1 cellular context compared by ENCODE assay signal in the genomic region with DNA sequence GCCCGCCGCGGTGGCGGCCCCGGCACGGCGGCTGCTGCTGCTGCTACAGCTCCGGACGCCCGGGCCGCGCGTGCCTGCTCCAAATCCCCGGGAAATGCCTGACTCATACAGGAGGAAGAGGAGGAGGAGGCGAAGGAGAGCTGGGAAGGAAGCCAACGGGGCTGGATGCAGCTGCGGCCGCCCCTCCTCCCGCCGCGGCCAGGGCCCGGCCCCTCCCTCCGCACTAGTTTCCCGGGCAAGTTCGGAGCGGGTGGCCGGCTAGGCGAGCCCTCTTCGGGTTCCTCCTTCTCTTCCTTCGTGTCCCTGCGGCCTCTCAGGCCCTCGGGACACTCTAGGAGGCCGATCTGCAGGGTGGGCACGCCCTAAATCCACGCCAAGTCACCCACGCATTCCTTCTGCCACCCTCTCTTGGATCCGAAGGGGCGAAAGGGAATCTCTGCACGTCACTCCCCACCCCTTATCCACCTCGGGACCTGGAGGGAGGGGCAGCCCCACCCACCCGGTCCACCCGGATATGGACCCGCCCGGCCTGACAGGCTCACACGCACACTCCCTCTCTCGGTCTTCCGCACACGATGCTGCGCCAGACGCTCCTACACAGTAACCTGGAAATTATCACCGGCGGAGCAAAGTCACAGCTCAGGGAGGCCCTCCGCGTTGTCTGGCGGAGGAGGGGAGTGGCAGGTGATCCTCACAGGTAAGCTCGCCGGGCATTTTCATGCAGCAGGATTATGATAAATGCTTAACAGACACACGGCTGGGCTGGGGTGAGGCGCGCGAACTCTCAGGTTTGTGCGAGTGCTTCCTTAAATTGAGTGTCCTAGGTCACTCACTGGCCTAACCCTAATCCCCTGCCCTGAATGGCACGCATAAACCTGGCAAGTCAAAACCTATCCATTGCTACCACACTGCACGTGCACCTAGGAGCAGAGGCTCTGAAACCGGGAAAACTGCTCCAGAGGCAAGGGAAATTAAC.
A peak's percentile ranks its signal among the peaks of the same experiment; 100 is the strongest.
TF ChIP-seq lines count a peak whose summit lies in the region.

A gene with protein sequence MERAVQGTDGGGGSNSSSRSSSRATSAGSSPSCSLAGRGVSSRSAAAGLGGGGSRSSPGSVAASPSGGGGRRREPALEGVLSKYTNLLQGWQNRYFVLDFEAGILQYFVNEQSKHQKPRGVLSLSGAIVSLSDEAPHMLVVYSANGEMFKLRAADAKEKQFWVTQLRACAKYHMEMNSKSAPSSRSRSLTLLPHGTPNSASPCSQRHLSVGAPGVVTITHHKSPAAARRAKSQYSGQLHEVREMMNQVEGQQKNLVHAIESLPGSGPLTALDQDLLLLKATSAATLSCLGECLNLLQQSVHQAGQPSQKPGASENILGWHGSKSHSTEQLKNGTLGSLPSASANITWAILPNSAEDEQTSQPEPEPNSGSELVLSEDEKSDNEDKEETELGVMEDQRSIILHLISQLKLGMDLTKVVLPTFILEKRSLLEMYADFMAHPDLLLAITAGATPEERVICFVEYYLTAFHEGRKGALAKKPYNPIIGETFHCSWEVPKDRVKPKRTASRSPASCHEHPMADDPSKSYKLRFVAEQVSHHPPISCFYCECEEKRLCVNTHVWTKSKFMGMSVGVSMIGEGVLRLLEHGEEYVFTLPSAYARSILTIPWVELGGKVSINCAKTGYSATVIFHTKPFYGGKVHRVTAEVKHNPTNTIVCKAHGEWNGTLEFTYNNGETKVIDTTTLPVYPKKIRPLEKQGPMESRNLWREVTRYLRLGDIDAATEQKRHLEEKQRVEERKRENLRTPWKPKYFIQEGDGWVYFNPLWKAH (minus strand): TSS at position 57 of the 976 bp plus-strand sequence. CDS start 83 bp downstream, outside the sequence.
A gene (plus strand): TSS at position 545 of the 976 bp plus-strand sequence. CDS start 7,330 bp downstream, outside the sequence.

TF ChIP-seq in HepG2, 621 proteins besides CTCF, POLR2A, EP300 and RAD21 (continued from another document and continues in another):
- TF ChIP-seq, protein P1, sequence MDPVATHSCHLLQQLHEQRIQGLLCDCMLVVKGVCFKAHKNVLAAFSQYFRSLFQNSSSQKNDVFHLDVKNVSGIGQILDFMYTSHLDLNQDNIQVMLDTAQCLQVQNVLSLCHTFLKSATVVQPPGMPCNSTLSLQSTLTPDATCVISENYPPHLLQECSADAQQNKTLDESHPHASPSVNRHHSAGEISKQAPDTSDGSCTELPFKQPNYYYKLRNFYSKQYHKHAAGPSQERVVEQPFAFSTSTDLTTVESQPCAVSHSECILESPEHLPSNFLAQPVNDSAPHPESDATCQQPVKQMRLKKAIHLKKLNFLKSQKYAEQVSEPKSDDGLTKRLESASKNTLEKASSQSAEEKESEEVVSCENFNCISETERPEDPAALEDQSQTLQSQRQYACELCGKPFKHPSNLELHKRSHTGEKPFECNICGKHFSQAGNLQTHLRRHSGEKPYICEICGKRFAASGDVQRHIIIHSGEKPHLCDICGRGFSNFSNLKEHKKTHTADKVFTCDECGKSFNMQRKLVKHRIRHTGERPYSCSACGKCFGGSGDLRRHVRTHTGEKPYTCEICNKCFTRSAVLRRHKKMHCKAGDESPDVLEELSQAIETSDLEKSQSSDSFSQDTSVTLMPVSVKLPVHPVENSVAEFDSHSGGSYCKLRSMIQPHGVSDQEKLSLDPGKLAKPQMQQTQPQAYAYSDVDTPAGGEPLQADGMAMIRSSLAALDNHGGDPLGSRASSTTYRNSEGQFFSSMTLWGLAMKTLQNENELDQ (CRISPR knock-in tag; IDR thresholded peaks at IDR 0.05; ENCODE audit: borderline replicate concordance) = no peak
- no peak for TF ChIP-seq ZNF841 (CRISPR knock-in tag; IDR thresholded peaks at IDR 0.05; ENCODE audit: borderline replicate concordance)
- TF ChIP-seq ZNF30 (CRISPR knock-in tag; IDR thresholded peaks at IDR 0.05) = no peak
- TF ChIP-seq, protein P2, sequence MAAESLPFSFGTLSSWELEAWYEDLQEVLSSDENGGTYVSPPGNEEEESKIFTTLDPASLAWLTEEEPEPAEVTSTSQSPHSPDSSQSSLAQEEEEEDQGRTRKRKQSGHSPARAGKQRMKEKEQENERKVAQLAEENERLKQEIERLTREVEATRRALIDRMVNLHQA (CRISPR knock-in tag; IDR thresholded peaks at IDR 0.05) = no peak
- TF ChIP-seq KAT7 (CRISPR knock-in tag; IDR thresholded peaks at IDR 0.05; ENCODE audit: borderline replicate concordance) = no peak
- no peak for TF ChIP-seq SIN3A (IDR thresholded peaks at IDR 0.05; ENCODE audit: borderline replicate concordance, low read depth, low read length)
- TF ChIP-seq ZBTB21 (CRISPR knock-in tag; IDR thresholded peaks at IDR 0.05) = no peak
- TF ChIP-seq BRD4 (CRISPR knock-in tag; IDR thresholded peaks at IDR 0.05) = no peak
- no peak for TF ChIP-seq ZNF329 (CRISPR knock-in tag; IDR thresholded peaks at IDR 0.05; ENCODE audit: low read depth)
- no peak for TF ChIP-seq AHR (CRISPR knock-in tag; IDR thresholded peaks at IDR 0.05)
- no peak for TF ChIP-seq ZNF510 (CRISPR knock-in tag; IDR thresholded peaks at IDR 0.05; ENCODE audit: low read depth)
- no peak for TF ChIP-seq ZBTB20 (CRISPR knock-in tag; IDR thresholded peaks at IDR 0.05; ENCODE audit: borderline replicate concordance, low read depth)
- no peak for TF ChIP-seq YEATS4 (CRISPR knock-in tag; IDR thresholded peaks at IDR 0.05; ENCODE audit: borderline replicate concordance)
- no peak for TF ChIP-seq ZNF207 (IDR thresholded peaks at IDR 0.05; ENCODE audit: borderline replicate concordance)
- TF ChIP-seq ZSCAN22 (CRISPR knock-in tag; IDR thresholded peaks at IDR 0.05) = no peak
- TF ChIP-seq ARNTL (CRISPR knock-in tag; IDR thresholded peaks at IDR 0.05) = no peak
- TF ChIP-seq, protein P3, sequence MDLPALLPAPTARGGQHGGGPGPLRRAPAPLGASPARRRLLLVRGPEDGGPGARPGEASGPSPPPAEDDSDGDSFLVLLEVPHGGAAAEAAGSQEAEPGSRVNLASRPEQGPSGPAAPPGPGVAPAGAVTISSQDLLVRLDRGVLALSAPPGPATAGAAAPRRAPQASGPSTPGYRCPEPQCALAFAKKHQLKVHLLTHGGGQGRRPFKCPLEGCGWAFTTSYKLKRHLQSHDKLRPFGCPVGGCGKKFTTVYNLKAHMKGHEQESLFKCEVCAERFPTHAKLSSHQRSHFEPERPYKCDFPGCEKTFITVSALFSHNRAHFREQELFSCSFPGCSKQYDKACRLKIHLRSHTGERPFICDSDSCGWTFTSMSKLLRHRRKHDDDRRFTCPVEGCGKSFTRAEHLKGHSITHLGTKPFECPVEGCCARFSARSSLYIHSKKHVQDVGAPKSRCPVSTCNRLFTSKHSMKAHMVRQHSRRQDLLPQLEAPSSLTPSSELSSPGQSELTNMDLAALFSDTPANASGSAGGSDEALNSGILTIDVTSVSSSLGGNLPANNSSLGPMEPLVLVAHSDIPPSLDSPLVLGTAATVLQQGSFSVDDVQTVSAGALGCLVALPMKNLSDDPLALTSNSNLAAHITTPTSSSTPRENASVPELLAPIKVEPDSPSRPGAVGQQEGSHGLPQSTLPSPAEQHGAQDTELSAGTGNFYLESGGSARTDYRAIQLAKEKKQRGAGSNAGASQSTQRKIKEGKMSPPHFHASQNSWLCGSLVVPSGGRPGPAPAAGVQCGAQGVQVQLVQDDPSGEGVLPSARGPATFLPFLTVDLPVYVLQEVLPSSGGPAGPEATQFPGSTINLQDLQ (CRISPR knock-in tag; IDR thresholded peaks at IDR 0.05) = peak; percentile 30; the same call in 1 of the 2 replicates
- TF ChIP-seq, protein P4, sequence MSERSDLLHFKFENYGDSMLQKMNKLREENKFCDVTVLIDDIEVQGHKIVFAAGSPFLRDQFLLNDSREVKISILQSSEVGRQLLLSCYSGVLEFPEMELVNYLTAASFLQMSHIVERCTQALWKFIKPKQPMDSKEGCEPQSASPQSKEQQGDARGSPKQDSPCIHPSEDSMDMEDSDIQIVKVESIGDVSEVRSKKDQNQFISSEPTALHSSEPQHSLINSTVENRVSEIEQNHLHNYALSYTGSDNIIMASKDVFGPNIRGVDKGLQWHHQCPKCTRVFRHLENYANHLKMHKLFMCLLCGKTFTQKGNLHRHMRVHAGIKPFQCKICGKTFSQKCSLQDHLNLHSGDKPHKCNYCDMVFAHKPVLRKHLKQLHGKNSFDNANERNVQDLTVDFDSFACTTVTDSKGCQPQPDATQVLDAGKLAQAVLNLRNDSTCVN (CRISPR knock-in tag; IDR thresholded peaks at IDR 0.05; ENCODE audit: borderline replicate concordance) = no peak
- TF ChIP-seq ZNF143 (CRISPR knock-in tag; IDR thresholded peaks at IDR 0.05) = no peak
- TF ChIP-seq, protein P5, sequence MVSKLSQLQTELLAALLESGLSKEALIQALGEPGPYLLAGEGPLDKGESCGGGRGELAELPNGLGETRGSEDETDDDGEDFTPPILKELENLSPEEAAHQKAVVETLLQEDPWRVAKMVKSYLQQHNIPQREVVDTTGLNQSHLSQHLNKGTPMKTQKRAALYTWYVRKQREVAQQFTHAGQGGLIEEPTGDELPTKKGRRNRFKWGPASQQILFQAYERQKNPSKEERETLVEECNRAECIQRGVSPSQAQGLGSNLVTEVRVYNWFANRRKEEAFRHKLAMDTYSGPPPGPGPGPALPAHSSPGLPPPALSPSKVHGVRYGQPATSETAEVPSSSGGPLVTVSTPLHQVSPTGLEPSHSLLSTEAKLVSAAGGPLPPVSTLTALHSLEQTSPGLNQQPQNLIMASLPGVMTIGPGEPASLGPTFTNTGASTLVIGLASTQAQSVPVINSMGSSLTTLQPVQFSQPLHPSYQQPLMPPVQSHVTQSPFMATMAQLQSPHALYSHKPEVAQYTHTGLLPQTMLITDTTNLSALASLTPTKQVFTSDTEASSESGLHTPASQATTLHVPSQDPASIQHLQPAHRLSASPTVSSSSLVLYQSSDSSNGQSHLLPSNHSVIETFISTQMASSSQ (IDR thresholded peaks at IDR 0.05; ENCODE audit: low read depth) = no peak
- TF ChIP-seq, protein P5 (CRISPR knock-in tag; IDR thresholded peaks at IDR 0.05; ENCODE audit: borderline replicate concordance) = 0 out of 2 replicates have a peak, but pooled peaks have one; percentile 18
- TF ChIP-seq, protein P6, sequence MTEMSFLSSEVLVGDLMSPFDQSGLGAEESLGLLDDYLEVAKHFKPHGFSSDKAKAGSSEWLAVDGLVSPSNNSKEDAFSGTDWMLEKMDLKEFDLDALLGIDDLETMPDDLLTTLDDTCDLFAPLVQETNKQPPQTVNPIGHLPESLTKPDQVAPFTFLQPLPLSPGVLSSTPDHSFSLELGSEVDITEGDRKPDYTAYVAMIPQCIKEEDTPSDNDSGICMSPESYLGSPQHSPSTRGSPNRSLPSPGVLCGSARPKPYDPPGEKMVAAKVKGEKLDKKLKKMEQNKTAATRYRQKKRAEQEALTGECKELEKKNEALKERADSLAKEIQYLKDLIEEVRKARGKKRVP (CRISPR knock-in tag; IDR thresholded peaks at IDR 0.05) = no peak; a peak in 1 of 4 replicates
- TF ChIP-seq, protein P7, sequence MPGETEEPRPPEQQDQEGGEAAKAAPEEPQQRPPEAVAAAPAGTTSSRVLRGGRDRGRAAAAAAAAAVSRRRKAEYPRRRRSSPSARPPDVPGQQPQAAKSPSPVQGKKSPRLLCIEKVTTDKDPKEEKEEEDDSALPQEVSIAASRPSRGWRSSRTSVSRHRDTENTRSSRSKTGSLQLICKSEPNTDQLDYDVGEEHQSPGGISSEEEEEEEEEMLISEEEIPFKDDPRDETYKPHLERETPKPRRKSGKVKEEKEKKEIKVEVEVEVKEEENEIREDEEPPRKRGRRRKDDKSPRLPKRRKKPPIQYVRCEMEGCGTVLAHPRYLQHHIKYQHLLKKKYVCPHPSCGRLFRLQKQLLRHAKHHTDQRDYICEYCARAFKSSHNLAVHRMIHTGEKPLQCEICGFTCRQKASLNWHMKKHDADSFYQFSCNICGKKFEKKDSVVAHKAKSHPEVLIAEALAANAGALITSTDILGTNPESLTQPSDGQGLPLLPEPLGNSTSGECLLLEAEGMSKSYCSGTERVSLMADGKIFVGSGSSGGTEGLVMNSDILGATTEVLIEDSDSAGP (CRISPR knock-in tag; IDR thresholded peaks at IDR 0.05; ENCODE audit: borderline replicate concordance) = no peak; the same call in 1 of the 2 replicates
- TF ChIP-seq, protein P8, sequence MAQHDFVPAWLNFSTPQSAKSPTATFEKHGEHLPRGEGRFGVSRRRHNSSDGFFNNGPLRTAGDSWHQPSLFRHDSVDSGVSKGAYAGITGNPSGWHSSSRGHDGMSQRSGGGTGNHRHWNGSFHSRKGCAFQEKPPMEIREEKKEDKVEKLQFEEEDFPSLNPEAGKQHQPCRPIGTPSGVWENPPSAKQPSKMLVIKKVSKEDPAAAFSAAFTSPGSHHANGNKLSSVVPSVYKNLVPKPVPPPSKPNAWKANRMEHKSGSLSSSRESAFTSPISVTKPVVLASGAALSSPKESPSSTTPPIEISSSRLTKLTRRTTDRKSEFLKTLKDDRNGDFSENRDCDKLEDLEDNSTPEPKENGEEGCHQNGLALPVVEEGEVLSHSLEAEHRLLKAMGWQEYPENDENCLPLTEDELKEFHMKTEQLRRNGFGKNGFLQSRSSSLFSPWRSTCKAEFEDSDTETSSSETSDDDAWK (CRISPR knock-in tag; IDR thresholded peaks at IDR 0.05) = no peak
- TF ChIP-seq HMGA1 (CRISPR knock-in tag; conservative IDR thresholded peaks at IDR 0.05) = no peak
- TF ChIP-seq PITX1 (CRISPR knock-in tag; IDR thresholded peaks at IDR 0.05) = 0 out of 2 replicates have a peak, but pooled peaks have one; percentile 19
- TF ChIP-seq SP1 (IDR thresholded peaks at IDR 0.05) = no peak
- no peak; the same call in 1 of the 2 replicates for TF ChIP-seq SP1 (CRISPR knock-in tag; IDR thresholded peaks at IDR 0.05)
- TF ChIP-seq ZNF33A (CRISPR knock-in tag; IDR thresholded peaks at IDR 0.05; ENCODE audit: borderline replicate concordance) = no peak
- TF ChIP-seq, protein P9, sequence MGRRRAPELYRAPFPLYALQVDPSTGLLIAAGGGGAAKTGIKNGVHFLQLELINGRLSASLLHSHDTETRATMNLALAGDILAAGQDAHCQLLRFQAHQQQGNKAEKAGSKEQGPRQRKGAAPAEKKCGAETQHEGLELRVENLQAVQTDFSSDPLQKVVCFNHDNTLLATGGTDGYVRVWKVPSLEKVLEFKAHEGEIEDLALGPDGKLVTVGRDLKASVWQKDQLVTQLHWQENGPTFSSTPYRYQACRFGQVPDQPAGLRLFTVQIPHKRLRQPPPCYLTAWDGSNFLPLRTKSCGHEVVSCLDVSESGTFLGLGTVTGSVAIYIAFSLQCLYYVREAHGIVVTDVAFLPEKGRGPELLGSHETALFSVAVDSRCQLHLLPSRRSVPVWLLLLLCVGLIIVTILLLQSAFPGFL (CRISPR knock-in tag; IDR thresholded peaks at IDR 0.05) = no peak
- TF ChIP-seq GABPB1 (CRISPR knock-in tag; IDR thresholded peaks at IDR 0.05) = peak; percentile 83
- no peak for TF ChIP-seq MTF2 (CRISPR knock-in tag; IDR thresholded peaks at IDR 0.05; ENCODE audit: borderline replicate concordance)
- TF ChIP-seq ZNF205 (CRISPR knock-in tag; IDR thresholded peaks at IDR 0.05) = no peak
- no peak for TF ChIP-seq NPAS2 (CRISPR knock-in tag; IDR thresholded peaks at IDR 0.05; ENCODE audit: borderline replicate concordance)
- TF ChIP-seq ZSCAN25 (CRISPR knock-in tag; IDR thresholded peaks at IDR 0.05) = no peak
- TF ChIP-seq SRSF1 (optimal IDR thresholded peaks at IDR 0.05; ENCODE audit: low read depth, low read length) = no peak
- TF ChIP-seq PLRG1 (conservative IDR thresholded peaks at IDR 0.05) = no peak
- TF ChIP-seq SP2 (CRISPR knock-in tag; IDR thresholded peaks at IDR 0.05) = no peak
